Comparison of ENCODE assay signal across 9 cellular contexts in genomic region chr10:16967866-16968721, GRCh38.
A peak's percentile ranks its signal among the peaks of the same experiment; 100 is the strongest.
DNase-seq lines count a peak whose midpoint lies in the region; ATAC-seq and TF ChIP-seq lines count a peak whose summit lies in the region.
"Had no signal": no experiment of that assay in that cellular context is flagged by ENCODE, and none has a peak within 500 bp of the region (broad histone marks: within the 10 kb centered on the region; RNA-seq: fewer than 3 reads in every experiment).

No MANE protein-coding gene starts in this region.

- H3K27me3 Mint-ChIP-seq in endothelial cell (ENCODE audit: unreplicated experiment) = peaks cover 10% of the 10 kb centered on the region

- peak; percentile 83 for DNase-seq in AG08395 (ENCODE audit: low spot score)
- DNase-seq in NCI-H748 treated with DMSO at 0.1 percent for 48 hours (lab: John Stamatoyannopoulos, UW) = peak; percentile 45
- peak; percentile 65 for DNase-seq in endothelial cell (ENCODE audit: low spot score)
- DNase-seq in myocyte (ENCODE audit: low read depth) = peak; percentile 76
- DNase-seq in NCI-H2107 treated with DMSO at 0.1 percent for 48 hours (lab: John Stamatoyannopoulos, UW; ENCODE audit: unreplicated experiment) = no peak
- DNase-seq in SHP77 (lab: John Stamatoyannopoulos, UW) = no peak
- DNase-seq: stimulated activated naive CD4-positive, alpha-beta T cell had no signal

- TF ChIP-seq CTCF in endothelial cell (IDR thresholded peaks at IDR 0.05; ENCODE audit: unreplicated experiment) = no peak

- peaks cover 49% of the 10 kb centered on the region for H3K4me1 Mint-ChIP-seq in endothelial cell (ENCODE audit: unreplicated experiment)

- ATAC-seq in GM19328 (IDR thresholded peaks at IDR 0.05; ENCODE audit: unreplicated experiment) (no peak), HG02938 (IDR thresholded peaks at IDR 0.05; ENCODE audit: unreplicated experiment) (no peak)

- H3K27ac Mint-ChIP-seq in endothelial cell (ENCODE audit: unreplicated experiment) = peak overlapping the region; percentile 96

- H3K9me3 Mint-ChIP-seq in endothelial cell (ENCODE audit: unreplicated experiment) = no peaks in the 10 kb centered on the region

- peaks cover 4% of the 10 kb centered on the region for H3K36me3 Mint-ChIP-seq in endothelial cell (ENCODE audit: low read depth, unreplicated experiment)

- H3K4me3 Mint-ChIP-seq in endothelial cell (ENCODE audit: unreplicated experiment) = peak overlapping the region; percentile 42

Comparison
In these comparisons a context has a peak if more than half of its experiments do, and no peak if none do; other contexts are left out.
1. DNase-seq: peak in AG08395 (single experiment), NCI-H748 treated with DMSO at 0.1 percent for 48 hours (single experiment), endothelial cell (single experiment) and myocyte (single experiment); none in NCI-H2107 treated with DMSO at 0.1 percent for 48 hours (single experiment) and SHP77 (0 of 2).